ENCODE assay signal across 8 cellular contexts in genomic region chr14:33951183-33951840, GRCh38. TPM values are rescaled to one million over a fixed set of nuclear protein-coding genes. Genes with fewer than 3 reads are reported as not detected.
DNase-seq lines count a peak whose midpoint lies in the region; ATAC-seq and TF ChIP-seq lines count a peak whose summit lies in the region.

No MANE protein-coding gene starts in this region.

- intact Hi-C loops in PC-9 (cut with micrococcal nuclease; ENCODE audit: unreplicated experiment) (loop anchor here (2.0 to 5.0 kb wide), 3 partner anchors 37 to 109 kb away; no protein-coding TSS in a partner anchor), sigmoid colon (cut with DNase I) (loop anchor here (5.0 kb wide), 3 partner anchors 106 to 1244 kb away; no protein-coding TSS in a partner anchor)

- peak overlapping the region; percentile 73 for H2AFZ ChIP-seq in GM23248
- peak overlapping the region; percentile 66 for H2AFZ ChIP-seq in PC-9

- CTCF ChIA-PET in PC-9 (lab: Charles Lee), result interaction anchor here (0.6 kb wide), 1 partner anchor 109 kb away, joined by 4 read pairs; no protein-coding TSS in a partner anchor

- WGBS in GM23248 (ENCODE audit: low coverage in 1 of 2, low lambda C conversion rate in 2 of 2, missing lambda C conversion rate in 2 of 2), 2 experiments, result 10 to 13% methylated on average over 11 of the region's 11 CpGs
- 13% methylated on average over 11 of the region's 11 CpGs for WGBS in esophagus, 2 donors
- WGBS in sigmoid colon, 2 donors, result 12 to 13% methylated on average over 11 of the region's 11 CpGs

- H3F3A ChIP-seq in GM23248 (ENCODE audit: insufficient read depth), result no peaks in the 10 kb centered on the region
- H3F3A ChIP-seq in PC-9 (ENCODE audit: insufficient read depth, low read depth), result no peaks in the 10 kb centered on the region

- H3K9me3 ChIP-seq in GM23248 (ENCODE audit: low read depth) (no peaks in the 10 kb centered on the region), PC-9 (ENCODE audit: insufficient read depth, low read depth) (no peaks in the 10 kb centered on the region), esophagus (ENCODE audit: control insufficient read depth in 2 of 2, insufficient read depth in 1 of 2, low read depth in 1 of 2, low read length in 1 of 2) (peaks cover 0 to 3% of the 10 kb centered on the region in 2 donors), sigmoid colon (no peaks in the 10 kb centered on the region)

- in situ Hi-C loops in GM23248 (cut with MboI), result no loop called here

- no peaks in the 10 kb centered on the region for H3K9me2 ChIP-seq in GM23248 (ENCODE audit: insufficient read depth)
- no peaks in the 10 kb centered on the region for H3K9me2 ChIP-seq in PC-9 (ENCODE audit: insufficient read depth)

- TF ChIP-seq EP300 in sigmoid colon (IDR thresholded peaks at IDR 0.05), result no peak

- POLR2A ChIA-PET in PC-9 (lab: Charles Lee; ENCODE audit: unreplicated experiment), result interaction anchor here (0.6 to 0.7 kb wide), 2 partner anchors 109 to 497 kb away, joined by 4 read pairs; no protein-coding TSS in a partner anchor

- no peaks in the 10 kb centered on the region for H3K4me1 ChIP-seq in GM23248 (ENCODE audit: insufficient read depth)
- H3K4me1 ChIP-seq in PC-9 (replicated peaks; ENCODE audit: insufficient read depth), result peaks cover 27% of the 10 kb centered on the region
- H3K4me1 ChIP-seq in esophagus (ENCODE audit: control insufficient read depth in 2 of 2, insufficient read depth in 2 of 2, low read length in 1 of 2), result no peaks in the 10 kb centered on the region
- H3K4me1 ChIP-seq in sigmoid colon, result peaks cover 0 to 41% (median 25%) of the 10 kb centered on the region in 4 donors

- TSS peak; percentile 95 for BruUV-seq in PC-9 (replicated peaks; lab: Mats Ljungman, UMichigan)

- H3K4me3 ChIP-seq in GM23248 (peak overlapping the region; percentile 67), PC-9 (peak overlapping the region; percentile 82; the same call in 1 of the 2 replicates), esophagus (ENCODE audit: low read depth in 1 of 2, low read length in 2 of 2) (peak overlapping the region; percentile 50 to 61), sigmoid colon (peak overlapping the region; percentile 63 to 83 (median 78))

- DNase-seq in GM23248 (no peak), PC-9 (no peak), sigmoid colon (no peak), NCI-H226 (no peak)

- no peak for TF ChIP-seq POLR2A in sigmoid colon (IDR thresholded peaks at IDR 0.05)

- peak overlapping the region; percentile 72 for H3K4me2 ChIP-seq in GM23248 (ENCODE audit: unreplicated experiment)
- H3K4me2 ChIP-seq in PC-9, result peak overlapping the region; percentile 78

- H3K9ac ChIP-seq in GM23248, result peak overlapping the region; percentile 51

- ATAC-seq in GM19397 (IDR thresholded peaks at IDR 0.05; ENCODE audit: unreplicated experiment), result no peak
- no peak for ATAC-seq in HG02571 (IDR thresholded peaks at IDR 0.05; ENCODE audit: unreplicated experiment)
- no peak for ATAC-seq in HG03025 (IDR thresholded peaks at IDR 0.05; ENCODE audit: low FRiP score, unreplicated experiment)

- H4K20me1 ChIP-seq in GM23248 (ENCODE audit: insufficient read depth) (no peaks in the 10 kb centered on the region), PC-9 (ENCODE audit: insufficient read depth) (no peaks in the 10 kb centered on the region)

- no peaks in the 10 kb centered on the region for H3K79me2 ChIP-seq in GM23248 (ENCODE audit: insufficient read depth)
- peaks cover 44% of the 10 kb centered on the region for H3K79me2 ChIP-seq in PC-9 (ENCODE audit: low read depth)

- no peak overlapping the region for H3K27ac ChIP-seq in GM23248
- peak overlapping the region; percentile 73 for H3K27ac ChIP-seq in PC-9
- no peak overlapping the region for H3K27ac ChIP-seq in esophagus (ENCODE audit: low read depth in 2 of 2, low read length in 1 of 2)
- peak overlapping the region; percentile 79 to 88 (median 85) for H3K27ac ChIP-seq in sigmoid colon

- no peaks in the 10 kb centered on the region for H3K36me3 ChIP-seq in GM23248 (ENCODE audit: low read depth)
- no peaks in the 10 kb centered on the region for H3K36me3 ChIP-seq in PC-9 (ENCODE audit: low read depth)
- H3K36me3 ChIP-seq in esophagus (ENCODE audit: control insufficient read depth in 2 of 2, insufficient read depth in 2 of 2, low read length in 1 of 2), result no peaks in the 10 kb centered on the region
- H3K36me3 ChIP-seq in sigmoid colon, result no peaks in the 10 kb centered on the region

- H3K27me3 ChIP-seq in GM23248 (replicated peaks; ENCODE audit: insufficient read depth) (peaks cover 68% of the 10 kb centered on the region), PC-9 (ENCODE audit: insufficient read depth, low read depth) (no peaks in the 10 kb centered on the region), esophagus (ENCODE audit: control insufficient read depth in 1 of 2, insufficient read depth in 2 of 2, low read length in 2 of 2) (no peaks in the 10 kb centered on the region), sigmoid colon (no peaks in the 10 kb centered on the region)

- TF ChIP-seq CTCF in PC-9 (conservative IDR thresholded peaks at IDR 0.05), result no peak
- no peak for TF ChIP-seq CTCF in sigmoid colon (IDR thresholded peaks at IDR 0.05)

RNA-seq across cellular contexts. Expression of gene EGLN3, which starts 0.4 kb away (rescaled TPM):
- 0.22 TPM in 1 of 2 replicates, not detected in the other for total RNA-seq in GM23248 (2014; rRNA removed; shearing (Covaris generic))
- polyA plus RNA-seq in GM23248 (2016; fragmentation: Nextera tagmentation; extraction: Ambion mirVana) (0.11 and 0.14 TPM in 2 replicates), esophagus (10 to 100 TPM; 18.2 to 41.1 TPM), sigmoid colon (10 to 100 TPM; 46.9 to 69.1 (median 58.9) TPM)
- total RNA-seq in PC-9 (2021) (22.6 and 23.6 TPM in 2 replicates), sigmoid colon (10 to 100 TPM; 13.0 to 18.5 (median 13.2) TPM)

Comparison
In these comparisons a context has a peak if more than half of its experiments do, and no peak if none do; other contexts are left out.
1. H3K27ac ChIP-seq: peak in PC-9 (single experiment) and sigmoid colon (4 of 4); none in GM23248 (single experiment) and esophagus (0 of 2).
2. RNA of gene EGLN3, which starts 0.4 kb away (total RNA-seq): 22.6 to 23.6 TPM in PC-9 and 13.0 to 18.5 TPM in sigmoid colon; 0.22 TPM in GM23248; every median in the first group is over 10 times any median in the second.
3. Peak in every context shown above with its lines, with median percentiles within 50 percentile points of each other: H3K4me3 ChIP-seq.